Comparison of ENCODE assay signal across 1 cellular context in genomic region chr20:23349338-23350006, GRCh38.
TF ChIP-seq lines count a peak whose summit lies in the region.

No MANE protein-coding gene starts in this region.

TF ChIP-seq in GM12878, 131 proteins besides CTCF, POLR2A, EP300 and RAD21 (continued from another document):
- TF ChIP-seq BCLAF1 (IDR thresholded peaks at IDR 0.05) (no peak), MEF2A (IDR thresholded peaks at IDR 0.05; ENCODE audit: insufficient read depth, low read depth, low read length) (0 out of 2 replicates have a peak, but pooled peaks have one; percentile 4), ASH2L (IDR thresholded peaks at IDR 0.05; ENCODE audit: borderline replicate concordance, low read depth) (no peak), LARP7 (IDR thresholded peaks at IDR 0.05) (no peak), CHD2 (IDR thresholded peaks at IDR 0.05; ENCODE audit: borderline replicate concordance, low read depth, low read length) (no peak), POLR2AphosphoS2 (IDR thresholded peaks at IDR 0.05; ENCODE audit: low read depth, low read length) (no peak), ZBTB33 (IDR thresholded peaks at IDR 0.05) (no peak), E4F1 (IDR thresholded peaks at IDR 0.05; ENCODE audit: borderline replicate concordance, partially characterized antibody) (no peak), SREBF2 (IDR thresholded peaks at IDR 0.05; ENCODE audit: low read length) (no peak), SMC3 (IDR thresholded peaks at IDR 0.05; ENCODE audit: borderline replicate concordance, low read length) (peak; percentile 31; the same call in 1 of the 2 replicates)
